Comparison of ENCODE assay signal across 36 cellular contexts in genomic region chr2:12827721-12828120, GRCh38.
"Had no signal": no experiment of that assay in that cellular context is flagged by ENCODE, and none has a peak within 500 bp of the region (broad histone marks: within the 10 kb centered on the region; RNA-seq: fewer than 3 reads in every experiment).

No MANE protein-coding gene starts in this region.

- H3K36me3 ChIP-seq: adrenal gland, brain microvascular endothelial cell, breast epithelium had no signal

- H3K27ac Mint-ChIP-seq: activated B cell treated with CpG ODN at 0.5 μM for 24 hours; activated CD4-positive, alpha-beta memory T cell treated with anti-CD3 and anti-CD28 coated beads for 36 hours; activated CD4-positive, alpha-beta T cell treated with anti-CD3 and anti-CD28 coated beads, Interleukin-2, amount 10 ng/mL, durations not matched to agents 24 days and 14 days; activated naive CD4-positive, alpha-beta T cell treated with anti-CD3 and anti-CD28 coated beads, Interleukin-2, amount 10 ng/mL, durations not matched to agents 7 days and 5 days; activated naive CD4-positive, alpha-beta T cell treated with anti-CD3 and anti-CD28 coated beads, Interleukin-2, amount 50 U/mL, for 24 hours; activated naive CD8-positive, alpha-beta T cell; activated naive CD8-positive, alpha-beta T cell treated with anti-CD3 and anti-CD28 coated beads, Interleukin-2, amount 10 ng/mL, durations not matched to agents 7 days and 5 days; activated T-cell treated with anti-CD3 and anti-CD28 coated beads, Interleukin-2, amount 50 U/mL, for 72 hours; activated T-helper 1 cell treated with anti-CD3 and anti-CD28 coated beads, Interleukin-12 subunit alpha, Interleukin-12 subunit beta, Interleukin-2, Interleukin-4 antibody, amounts not matched to agents 30 ng/mL and 10 ng/mL and 1 ng/mL, durations not matched to agents 14 hours and 24 hours and 36 hours; activated T-helper 17 cell treated with anti-CD3 and anti-CD28 coated beads, Interleukin-2, amount 50 U/mL, for 72 hours; T-helper 1 cell treated with Interleukin-12 subunit alpha and Interleukin-12 subunit beta and Interleukin-4 antibody, amounts not matched to agents 30 μg/mL and 1 μg/mL, for 36 hours; T-helper 2 cell treated with Interferon-gamma antibody and Interleukin-4, amounts not matched to agents 5 μg/mL and 100 μg/mL, for 36 hours had no signal

- FAIRE-seq: astrocyte, TTC549 had no signal

- H3K4me3 Mint-ChIP-seq: activated B cell treated with CpG ODN at 0.5 μM for 24 hours; activated CD4-positive, alpha-beta memory T cell treated with anti-CD3 and anti-CD28 coated beads for 36 hours; activated CD4-positive, alpha-beta T cell treated with anti-CD3 and anti-CD28 coated beads, Interleukin-2, amount 10 ng/mL, durations not matched to agents 24 days and 14 days; activated naive CD4-positive, alpha-beta T cell treated with anti-CD3 and anti-CD28 coated beads, Interleukin-2, amount 10 ng/mL, durations not matched to agents 7 days and 5 days; activated naive CD4-positive, alpha-beta T cell treated with anti-CD3 and anti-CD28 coated beads, Interleukin-2, amount 50 U/mL, for 24 hours; activated naive CD8-positive, alpha-beta T cell; activated naive CD8-positive, alpha-beta T cell treated with anti-CD3 and anti-CD28 coated beads, Interleukin-2, amount 10 ng/mL, durations not matched to agents 7 days and 5 days; activated T-cell treated with anti-CD3 and anti-CD28 coated beads, Interleukin-2, amount 50 U/mL, for 4 hours; activated T-cell treated with anti-CD3 and anti-CD28 coated beads, Interleukin-2, amount 50 U/mL, for 72 hours; activated T-helper 1 cell treated with anti-CD3 and anti-CD28 coated beads, Interleukin-12 subunit alpha, Interleukin-12 subunit beta, Interleukin-2, Interleukin-4 antibody, amounts not matched to agents 30 ng/mL and 10 ng/mL and 1 ng/mL, durations not matched to agents 14 hours and 24 hours and 36 hours; activated T-helper 17 cell treated with anti-CD3 and anti-CD28 coated beads, Interleukin-2, amount 50 U/mL, for 72 hours; T-helper 1 cell treated with Interleukin-12 subunit alpha and Interleukin-12 subunit beta and Interleukin-4 antibody, amounts not matched to agents 30 μg/mL and 1 μg/mL, for 36 hours; T-helper 2 cell treated with Interferon-gamma antibody and Interleukin-4, amounts not matched to agents 5 μg/mL and 100 μg/mL, for 36 hours had no signal

- H3K4me1 ChIP-seq: adrenal gland, body of pancreas, breast epithelium had no signal

- H3K9me3 Mint-ChIP-seq: activated B cell treated with CpG ODN at 0.5 μM for 24 hours; activated CD4-positive, alpha-beta memory T cell treated with anti-CD3 and anti-CD28 coated beads for 36 hours; activated CD4-positive, alpha-beta T cell treated with anti-CD3 and anti-CD28 coated beads, Interleukin-2, amount 10 ng/mL, durations not matched to agents 24 days and 14 days; activated naive CD4-positive, alpha-beta T cell treated with anti-CD3 and anti-CD28 coated beads, Interleukin-2, amount 10 ng/mL, durations not matched to agents 7 days and 5 days; activated naive CD4-positive, alpha-beta T cell treated with anti-CD3 and anti-CD28 coated beads, Interleukin-2, amount 50 U/mL, for 24 hours; activated naive CD8-positive, alpha-beta T cell treated with anti-CD3 and anti-CD28 coated beads, Interleukin-2, amount 10 ng/mL, durations not matched to agents 7 days and 5 days; activated T-cell treated with anti-CD3 and anti-CD28 coated beads, Interleukin-2, amount 50 U/mL, for 4 hours; activated T-cell treated with anti-CD3 and anti-CD28 coated beads, Interleukin-2, amount 50 U/mL, for 72 hours; activated T-helper 1 cell treated with anti-CD3 and anti-CD28 coated beads, Interleukin-12 subunit alpha, Interleukin-12 subunit beta, Interleukin-2, Interleukin-4 antibody, amounts not matched to agents 30 ng/mL and 10 ng/mL and 1 ng/mL, durations not matched to agents 14 hours and 24 hours and 36 hours; activated T-helper 17 cell treated with anti-CD3 and anti-CD28 coated beads, Interleukin-2, amount 50 U/mL, for 72 hours; T-helper 1 cell treated with Interleukin-12 subunit alpha and Interleukin-12 subunit beta and Interleukin-4 antibody, amounts not matched to agents 30 μg/mL and 1 μg/mL, for 36 hours; T-helper 2 cell treated with Interferon-gamma antibody and Interleukin-4, amounts not matched to agents 5 μg/mL and 100 μg/mL, for 36 hours had no signal

- H3K4me1 Mint-ChIP-seq: activated B cell treated with CpG ODN at 0.5 μM for 24 hours; activated CD4-positive, alpha-beta T cell treated with anti-CD3 and anti-CD28 coated beads, Interleukin-2, amount 10 ng/mL, durations not matched to agents 24 days and 14 days; activated naive CD4-positive, alpha-beta T cell treated with anti-CD3 and anti-CD28 coated beads, Interleukin-2, amount 10 ng/mL, durations not matched to agents 7 days and 5 days; activated naive CD4-positive, alpha-beta T cell treated with anti-CD3 and anti-CD28 coated beads, Interleukin-2, amount 50 U/mL, for 24 hours; activated naive CD8-positive, alpha-beta T cell treated with anti-CD3 and anti-CD28 coated beads, Interleukin-2, amount 10 ng/mL, durations not matched to agents 7 days and 5 days; activated T-helper 17 cell treated with anti-CD3 and anti-CD28 coated beads, Interleukin-2, amount 50 U/mL, for 72 hours had no signal

- H3K27me3 ChIP-seq: adrenal gland, body of pancreas, brain microvascular endothelial cell, breast epithelium had no signal

- DNase-seq: activated B cell treated with CpG ODN at 0.5 μM for 24 hours; activated CD4-positive, alpha-beta memory T cell treated with anti-CD3 and anti-CD28 coated beads for 36 hours; activated CD4-positive, alpha-beta T cell treated with anti-CD3 and anti-CD28 coated beads for 4 hours; activated CD4-positive, alpha-beta T cell treated with anti-CD3 and anti-CD28 coated beads, Interleukin-2, amount 10 ng/mL, durations not matched to agents 24 days and 14 days; activated CD4-positive, alpha-beta T cell treated with anti-CD3 and anti-CD28 coated beads, Interleukin-2, amount 50 U/mL, for 1 hour; activated CD4-positive, alpha-beta T cell treated with anti-CD3 and anti-CD28 coated beads, Interleukin-2, amount 50 U/mL, for 4 hours; activated CD4-positive, CD25-positive, alpha-beta regulatory T cell treated with anti-CD3 and anti-CD28 coated beads, Interleukin-2, amount 50 U/mL, for 72 hours; activated CD8-positive, alpha-beta memory T cell treated with anti-CD3 and anti-CD28 coated beads, Interleukin-2, amount 50 U/mL, for 4 hours; activated effector memory CD4-positive, alpha-beta T cell treated with anti-CD3 and anti-CD28 coated beads, Interleukin-2, amount 50 U/mL, for 16 hours; activated naive CD4-positive, alpha-beta T cell treated with anti-CD3 and anti-CD28 coated beads, Interleukin-2, amount 10 ng/mL, durations not matched to agents 7 days and 5 days; activated naive CD4-positive, alpha-beta T cell treated with Interleukin-2 at 50 U/mL for 16 hours; activated naive CD8-positive, alpha-beta T cell treated with anti-CD3 and anti-CD28 coated beads, Interleukin-2, amount 10 ng/mL, durations not matched to agents 7 days and 5 days; activated T-cell treated with anti-CD3 and anti-CD28 coated beads for 4 hours; activated T-cell treated with anti-CD3 and anti-CD28 coated beads, Interleukin-2, amount 50 U/mL, for 1 hour; activated T-cell treated with anti-CD3 and anti-CD28 coated beads, Interleukin-2, amount 50 U/mL, for 4 hours; activated T-cell treated with anti-CD3 and anti-CD28 coated beads, Interleukin-2, amount 50 U/mL, for 72 hours; adrenal gland; amniotic stem cell; aorta; body of pancreas; brain microvascular endothelial cell; central memory CD4-positive, alpha-beta T cell; SW 1271; T-helper 1 cell; T-helper 2 cell; T-helper 9 cell had no signal

- ATAC-seq: activated T-cell treated with anti-CD3 and anti-CD28 coated beads, Interleukin-2, amount 50 U/mL, for 4 hours; activated T-cell treated with anti-CD3 and anti-CD28 coated beads, Interleukin-2, amount 50 U/mL, for 72 hours; activated T-helper 17 cell treated with anti-CD3 and anti-CD28 coated beads, Interleukin-2, amount 50 U/mL, for 72 hours; body of pancreas had no signal

- H3K27ac ChIP-seq: adrenal gland, body of pancreas, brain microvascular endothelial cell, breast epithelium, VCaP had no signal

- H3K36me3 Mint-ChIP-seq: activated CD4-positive, alpha-beta memory T cell treated with anti-CD3 and anti-CD28 coated beads for 36 hours; activated naive CD4-positive, alpha-beta T cell treated with anti-CD3 and anti-CD28 coated beads, Interleukin-2, amount 10 ng/mL, durations not matched to agents 7 days and 5 days; activated naive CD4-positive, alpha-beta T cell treated with anti-CD3 and anti-CD28 coated beads, Interleukin-2, amount 50 U/mL, for 24 hours; activated naive CD8-positive, alpha-beta T cell; activated naive CD8-positive, alpha-beta T cell treated with anti-CD3 and anti-CD28 coated beads, Interleukin-2, amount 10 ng/mL, durations not matched to agents 7 days and 5 days had no signal

- H3K27me3 Mint-ChIP-seq: activated CD4-positive, alpha-beta memory T cell treated with anti-CD3 and anti-CD28 coated beads for 36 hours; activated naive CD4-positive, alpha-beta T cell treated with anti-CD3 and anti-CD28 coated beads, Interleukin-2, amount 50 U/mL, for 24 hours; activated T-helper 17 cell treated with anti-CD3 and anti-CD28 coated beads, Interleukin-2, amount 50 U/mL, for 72 hours had no signal

- H3K4me3 ChIP-seq: adrenal gland, body of pancreas, breast epithelium had no signal

- H3K9me3 ChIP-seq: adrenal gland, body of pancreas, breast epithelium had no signal
